In the genomic region with DNA sequence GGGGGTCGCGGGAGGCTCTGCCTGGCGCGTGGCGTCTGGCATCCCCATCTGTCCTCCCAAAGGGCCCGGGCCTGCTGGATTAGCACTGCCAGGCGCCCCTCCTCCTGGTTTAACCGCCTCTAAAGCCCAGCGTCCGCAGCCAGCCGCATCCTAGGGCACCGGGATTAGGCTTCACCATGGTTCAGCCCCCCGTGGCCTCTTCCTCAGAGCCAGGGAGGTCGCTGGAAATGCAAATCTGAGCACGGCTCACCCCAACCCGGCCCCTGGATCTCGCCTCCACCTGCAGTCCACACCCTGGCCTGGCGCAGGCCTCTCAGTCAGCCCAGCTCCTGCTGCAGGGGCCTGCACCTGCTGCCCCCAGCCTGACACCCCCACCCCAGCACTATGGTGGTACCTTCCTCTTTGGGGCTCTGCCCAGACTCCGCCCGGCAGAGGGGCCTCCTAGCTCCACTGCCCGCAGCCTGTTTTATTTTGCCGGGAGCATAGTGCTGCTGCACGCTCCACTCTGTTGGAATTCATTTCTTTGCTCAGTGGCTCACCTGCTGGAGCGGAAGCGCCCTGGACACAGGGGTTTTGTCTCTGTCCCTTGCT, we compare ENCODE assay signal across 8 cellular contexts. TPM values are rescaled to one million over a fixed set of nuclear protein-coding genes. Genes with fewer than 3 reads are reported as not detected.
DNase-seq lines count a peak whose midpoint lies in the region; ATAC-seq and TF ChIP-seq lines count a peak whose summit lies in the region.

No MANE protein-coding gene starts in this region.

- H3K27me3 Mint-ChIP-seq in memory B cell, result peaks cover 4% of the 10 kb centered on the region

- intact Hi-C loops in ascending aorta (cut with DNase I), result no loop called here

- H3K4me1 Mint-ChIP-seq in memory B cell, result peaks cover 7% of the 10 kb centered on the region

- DNase-seq in GF-D8 (lab: John Stamatoyannopoulos, UW) (peak; percentile 80), NCI-H1105 treated with DMSO at 0.1 percent for 48 hours (lab: John Stamatoyannopoulos, UW) (peak; percentile 50), ascending aorta (ENCODE audit: low spot score in 2 of 2) (no peak), memory B cell (ENCODE audit: low spot score in 2 of 2) (no peak), hepatic stellate cell (ENCODE audit: low spot score) (no peak)

- H3K27ac ChIP-seq in ascending aorta, result no peak overlapping the region

- H3K36me3 Mint-ChIP-seq in memory B cell, result no peaks in the 10 kb centered on the region

- H3K9me3 Mint-ChIP-seq in memory B cell, result no peaks in the 10 kb centered on the region

- peak overlapping the region; percentile 57 to 87 for H3K4me3 ChIP-seq in ascending aorta

- peak overlapping the region; percentile 73 for H3K4me3 Mint-ChIP-seq in memory B cell

- no peak overlapping the region for H3K27ac Mint-ChIP-seq in memory B cell

- ATAC-seq in memory B cell (ENCODE audit: low read depth) (no peak), HG03025 (IDR thresholded peaks at IDR 0.05; ENCODE audit: low FRiP score, unreplicated experiment) (no peak), HG03039 (IDR thresholded peaks at IDR 0.05; ENCODE audit: unreplicated experiment) (no peak), GM21367 (IDR thresholded peaks at IDR 0.05; ENCODE audit: unreplicated experiment) (no peak)

- H3K36me3 ChIP-seq in ascending aorta, result no peaks in the 10 kb centered on the region

- H3K27me3 ChIP-seq in ascending aorta, result no peaks in the 10 kb centered on the region

- no peaks in the 10 kb centered on the region for H3K9me3 ChIP-seq in ascending aorta

- peaks cover 4 to 6% of the 10 kb centered on the region in 2 donors for H3K4me1 ChIP-seq in ascending aorta

- no peak for TF ChIP-seq CTCF in ascending aorta (IDR thresholded peaks at IDR 0.05)

RNA-seq across cellular contexts. Expression of gene PRELID3A, which starts 13.2 kb away (rescaled TPM):
- not detected for total RNA-seq in ascending aorta

RNA-seq across cellular contexts. Expression of gene AFG3L2, which starts 43.9 kb away (rescaled TPM):
- total RNA-seq in ascending aorta, result 31.5 TPM

Comparison
In these comparisons a context has a peak if more than half of its experiments do, and no peak if none do; other contexts are left out.
1. DNase-seq: peak in GF-D8 (single experiment) and NCI-H1105 treated with DMSO at 0.1 percent for 48 hours (single experiment); none in ascending aorta (0 of 2), memory B cell (0 of 2) and hepatic stellate cell (single experiment).